In the genomic region with DNA sequence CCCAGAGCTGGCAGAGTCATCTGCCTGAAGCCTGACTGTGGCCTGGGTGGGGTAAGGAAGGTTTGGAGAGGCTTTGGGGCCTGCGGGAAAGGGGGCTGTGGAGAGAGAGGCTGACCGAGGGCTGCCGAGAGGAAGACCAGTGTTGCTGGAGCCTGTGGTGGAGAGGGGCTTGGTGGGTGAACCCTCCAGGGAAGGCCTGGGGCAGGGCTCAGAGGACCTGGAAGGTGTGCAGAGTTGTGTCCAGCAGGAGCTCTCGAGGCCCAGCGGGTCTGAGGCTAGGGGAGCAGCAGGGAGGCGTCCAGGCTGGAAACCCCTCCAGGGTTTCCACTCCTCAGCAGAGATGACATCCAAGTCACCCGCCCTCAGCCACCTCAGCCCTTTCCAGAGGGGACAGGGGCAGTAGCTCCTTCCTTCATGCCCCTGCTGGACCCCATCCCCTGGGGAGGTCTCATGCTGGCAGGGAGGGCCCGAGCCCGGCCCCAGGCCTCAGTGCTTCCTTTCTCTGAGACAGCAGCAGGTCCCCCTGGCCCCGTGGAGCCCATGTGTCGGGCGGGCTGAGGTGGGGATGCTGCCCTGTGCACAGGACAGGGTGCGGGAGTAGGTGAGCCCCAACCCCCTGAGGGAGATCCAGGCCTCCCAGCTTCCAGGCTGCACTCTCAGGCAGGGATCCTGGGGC, we compare ENCODE assay signal across 2 cellular contexts.
TF ChIP-seq lines count a peak whose summit lies in the region.

No MANE protein-coding gene starts in this region.

TF ChIP-seq in WTC11, 78 proteins besides CTCF, POLR2A, EP300 and RAD21:
- TF ChIP-seq, protein P1, sequence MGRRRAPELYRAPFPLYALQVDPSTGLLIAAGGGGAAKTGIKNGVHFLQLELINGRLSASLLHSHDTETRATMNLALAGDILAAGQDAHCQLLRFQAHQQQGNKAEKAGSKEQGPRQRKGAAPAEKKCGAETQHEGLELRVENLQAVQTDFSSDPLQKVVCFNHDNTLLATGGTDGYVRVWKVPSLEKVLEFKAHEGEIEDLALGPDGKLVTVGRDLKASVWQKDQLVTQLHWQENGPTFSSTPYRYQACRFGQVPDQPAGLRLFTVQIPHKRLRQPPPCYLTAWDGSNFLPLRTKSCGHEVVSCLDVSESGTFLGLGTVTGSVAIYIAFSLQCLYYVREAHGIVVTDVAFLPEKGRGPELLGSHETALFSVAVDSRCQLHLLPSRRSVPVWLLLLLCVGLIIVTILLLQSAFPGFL (CRISPR knock-in tag; IDR thresholded peaks at IDR 0.05; ENCODE audit: borderline replicate concordance): no peak
- no peak for TF ChIP-seq NFYB (CRISPR knock-in tag; conservative IDR thresholded peaks at IDR 0.05; ENCODE audit: low read depth)

TF ChIP-seq in HepG2, 621 proteins besides CTCF, POLR2A, EP300 and RAD21:
- no peak for TF ChIP-seq NCOA5 (CRISPR knock-in tag; IDR thresholded peaks at IDR 0.05)
- TF ChIP-seq, protein P2, sequence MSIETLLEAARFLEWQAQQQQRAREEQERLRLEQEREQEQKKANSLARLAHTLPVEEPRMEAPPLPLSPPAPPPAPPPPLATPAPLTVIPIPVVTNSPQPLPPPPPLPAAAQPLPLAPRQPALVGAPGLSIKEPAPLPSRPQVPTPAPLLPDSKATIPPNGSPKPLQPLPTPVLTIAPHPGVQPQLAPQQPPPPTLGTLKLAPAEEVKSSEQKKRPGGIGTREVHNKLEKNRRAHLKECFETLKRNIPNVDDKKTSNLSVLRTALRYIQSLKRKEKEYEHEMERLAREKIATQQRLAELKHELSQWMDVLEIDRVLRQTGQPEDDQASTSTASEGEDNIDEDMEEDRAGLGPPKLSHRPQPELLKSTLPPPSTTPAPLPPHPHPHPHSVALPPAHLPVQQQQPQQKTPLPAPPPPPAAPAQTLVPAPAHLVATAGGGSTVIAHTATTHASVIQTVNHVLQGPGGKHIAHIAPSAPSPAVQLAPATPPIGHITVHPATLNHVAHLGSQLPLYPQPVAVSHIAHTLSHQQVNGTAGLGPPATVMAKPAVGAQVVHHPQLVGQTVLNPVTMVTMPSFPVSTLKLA (IDR thresholded peaks at IDR 0.05): no peak
- TF ChIP-seq SPEN (CRISPR knock-in tag; IDR thresholded peaks at IDR 0.05; ENCODE audit: low read depth): no peak
- no peak for TF ChIP-seq FOXK2 (IDR thresholded peaks at IDR 0.05)
- no peak for TF ChIP-seq ZNF383 (CRISPR knock-in tag; IDR thresholded peaks at IDR 0.05; ENCODE audit: borderline replicate concordance)
- TF ChIP-seq, protein P3, sequence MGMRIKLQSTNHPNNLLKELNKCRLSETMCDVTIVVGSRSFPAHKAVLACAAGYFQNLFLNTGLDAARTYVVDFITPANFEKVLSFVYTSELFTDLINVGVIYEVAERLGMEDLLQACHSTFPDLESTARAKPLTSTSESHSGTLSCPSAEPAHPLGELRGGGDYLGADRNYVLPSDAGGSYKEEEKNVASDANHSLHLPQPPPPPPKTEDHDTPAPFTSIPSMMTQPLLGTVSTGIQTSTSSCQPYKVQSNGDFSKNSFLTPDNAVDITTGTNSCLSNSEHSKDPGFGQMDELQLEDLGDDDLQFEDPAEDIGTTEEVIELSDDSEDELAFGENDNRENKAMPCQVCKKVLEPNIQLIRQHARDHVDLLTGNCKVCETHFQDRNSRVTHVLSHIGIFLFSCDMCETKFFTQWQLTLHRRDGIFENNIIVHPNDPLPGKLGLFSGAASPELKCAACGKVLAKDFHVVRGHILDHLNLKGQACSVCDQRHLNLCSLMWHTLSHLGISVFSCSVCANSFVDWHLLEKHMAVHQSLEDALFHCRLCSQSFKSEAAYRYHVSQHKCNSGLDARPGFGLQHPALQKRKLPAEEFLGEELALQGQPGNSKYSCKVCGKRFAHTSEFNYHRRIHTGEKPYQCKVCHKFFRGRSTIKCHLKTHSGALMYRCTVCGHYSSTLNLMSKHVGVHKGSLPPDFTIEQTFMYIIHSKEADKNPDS (CRISPR knock-in tag; IDR thresholded peaks at IDR 0.05): no peak
- TF ChIP-seq ZMYM3 (CRISPR knock-in tag; IDR thresholded peaks at IDR 0.05): no peak
- peak; percentile 8 for TF ChIP-seq AGO2 (optimal IDR thresholded peaks at IDR 0.05; ENCODE audit: low read depth, low read length)
